19 cellular contexts compared by ENCODE assay signal in the genomic region with DNA sequence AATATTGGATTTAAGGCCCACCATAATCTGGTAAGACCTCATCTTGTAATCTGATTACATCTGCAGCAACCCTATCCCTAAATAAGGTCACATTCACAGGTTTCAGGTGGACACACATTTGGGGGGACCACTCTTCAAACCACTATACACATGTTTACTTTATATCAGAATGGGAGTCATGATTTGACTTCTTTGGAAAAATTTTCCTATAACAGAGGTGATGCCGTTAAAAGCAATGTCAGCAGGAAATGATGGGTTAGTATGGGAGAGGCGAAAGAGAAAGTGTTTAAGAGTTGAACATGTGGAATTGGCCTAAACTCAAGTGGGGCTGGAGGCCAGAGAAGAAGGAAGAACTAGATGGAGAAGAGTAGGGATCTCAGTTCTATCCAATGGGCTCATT.
DNase-seq lines count a peak whose midpoint lies in the region; ATAC-seq, FAIRE-seq and TF ChIP-seq lines count a peak whose summit lies in the region.
"Had no signal": no experiment of that assay in that cellular context is flagged by ENCODE, and none has a peak within 500 bp of the region (broad histone marks: within the 10 kb centered on the region; RNA-seq: fewer than 3 reads in every experiment).

No MANE protein-coding gene starts in this region.

- no peak for FAIRE-seq in A549 (lab: Jason Lieb, UNC)
- no peak for FAIRE-seq in H1 (lab: Jason Lieb, UNC)
- FAIRE-seq: GM12891, GM18507 had no signal

- no peak overlapping the region for H3K9ac ChIP-seq in H1 (replicated peaks in 1 of 4; ENCODE audit: extremely low read depth in 1 of 4, low read depth in 3 of 4, low read length in 3 of 4)
- H3K9ac ChIP-seq: GM23248 had no signal

- no peak overlapping the region for H2BK12ac ChIP-seq in H1 (ENCODE audit: low read depth, low read length)

- no peak overlapping the region for H3K4me2 ChIP-seq in A549
- no peak overlapping the region for H3K4me2 ChIP-seq in H1 (ENCODE audit: insufficient read depth in 1 of 2, low read depth in 2 of 2, low read length in 2 of 2)

- no peaks in the 10 kb centered on the region for H3K27me3 Mint-ChIP-seq in natural killer cell treated with Interleukin-12 subunit alpha and Interleukin-12 subunit beta and Interleukin-15 and Interleukin-18, amount 100 ng/mL, for 72 hours
- H3K27me3 Mint-ChIP-seq: CD4-positive, alpha-beta memory T cell had no signal

- no peak overlapping the region for H3K14ac ChIP-seq in H1 (ENCODE audit: insufficient read length)

- H4K5ac ChIP-seq in H1 (ENCODE audit: insufficient read length, low read depth, low read length): no peak overlapping the region

- H3K36me3 ChIP-seq in H1 (ENCODE audit: control insufficient read depth in 2 of 4, insufficient read depth in 4 of 4, low read length in 3 of 4): no peaks in the 10 kb centered on the region

- no peaks in the 10 kb centered on the region for H3K23me2 ChIP-seq in H1 (ENCODE audit: low read depth, low read length)

- no peak overlapping the region for H3K56ac ChIP-seq in H1 (replicated peaks; ENCODE audit: insufficient read length, low read depth, low read length)

- H3K79me2 ChIP-seq in H1 (ENCODE audit: control insufficient read depth in 1 of 2, insufficient read depth in 2 of 2, low read length in 2 of 2): no peaks in the 10 kb centered on the region

- no peak overlapping the region for H2BK120ac ChIP-seq in H1 (replicated peaks; ENCODE audit: low read depth, low read length)

- POLR2A ChIA-PET in A549 (lab: Yijun Ruan, JAX): no interaction called here
- POLR2A ChIA-PET in H1 (lab: Charles Lee; ENCODE audit: partially characterized antibody): no interaction called here

- no peaks in the 10 kb centered on the region for H3K79me1 ChIP-seq in H1 (ENCODE audit: low read depth, low read length)

- H3K18ac ChIP-seq in H1 (ENCODE audit: extremely low read depth, low read length): no peak overlapping the region

- H3K23ac ChIP-seq in H1 (ENCODE audit: insufficient read length): no peak overlapping the region

- H3K4me3 Mint-ChIP-seq in natural killer cell treated with Interleukin-12 subunit alpha and Interleukin-12 subunit beta and Interleukin-15 and Interleukin-18, amount 100 ng/mL, for 72 hours: no peak overlapping the region
- H3K4me3 Mint-ChIP-seq: CD4-positive, alpha-beta memory T cell; H9 had no signal

- H2AFZ ChIP-seq in H1 (ENCODE audit: low read length): no peak overlapping the region
- H2AFZ ChIP-seq: GM23248 had no signal

- ATAC-seq in A549: no peak
- ATAC-seq in natural killer cell treated with Interleukin-12 subunit alpha and Interleukin-12 subunit beta and Interleukin-15 and Interleukin-18, amount 100 ng/mL, for 72 hours: no peak
- no peak for ATAC-seq in activated CD4-positive, CD25-positive, alpha-beta regulatory T cell treated with anti-CD3 and anti-CD28 coated beads, Interleukin-2, amount 50 U/mL, for 24 hours
- ATAC-seq: HCT116 had no signal

- TF ChIP-seq POLR2A in A549 (IDR thresholded peaks at IDR 0.05; ENCODE audit: low read length) (no peak), H1 (IDR thresholded peaks at IDR 0.05; ENCODE audit: control extremely low read depth in 1 of 2, low read depth in 2 of 2, low read length in 2 of 2) (no peak)

- H3K9me3 ChIP-seq in A549: no peaks in the 10 kb centered on the region
- H3K9me3 ChIP-seq in H1 (ENCODE audit: insufficient read depth in 2 of 2, low read depth in 1 of 2, low read length in 1 of 2): no peaks in the 10 kb centered on the region

- WGBS in A549 (ENCODE audit: missing lambda C conversion rate): 39% methylated on average over 2 of the region's 2 CpGs
- 95 to 100% methylated on average over 2 of the region's 2 CpGs for WGBS in H1 (ENCODE audit: extremely low coverage in 1 of 2, insufficient coverage in 1 of 2, insufficient read length in 1 of 2, insufficient replicate concordance in 2 of 2, low coverage in 1 of 2, low lambda C conversion rate in 2 of 2, missing lambda C conversion rate in 1 of 2), 2 experiments

- TF ChIP-seq CTCF in A549 (IDR thresholded peaks at IDR 0.05) (no peak), H1 (IDR thresholded peaks at IDR 0.05; ENCODE audit: control extremely low read depth in 1 of 3, insufficient read depth in 1 of 3, low read depth in 1 of 3, low read length in 3 of 3) (no peak)

- H4K91ac ChIP-seq in H1 (replicated peaks; ENCODE audit: insufficient read length, low read length): no peak overlapping the region

- CTCF ChIA-PET in A549 (lab: Yijun Ruan, JAX) (no interaction called here), H1 (lab: Charles Lee; ENCODE audit: partially characterized antibody) (no interaction called here)

- H3K4ac ChIP-seq in H1 (replicated peaks; ENCODE audit: insufficient read length, low read depth, low read length): no peak overlapping the region

- peak overlapping the region; percentile 48; the same call in 1 of the 2 replicates for H2BK20ac ChIP-seq in H1 (ENCODE audit: low read length)

- no peaks in the 10 kb centered on the region for H3K4me1 Mint-ChIP-seq in natural killer cell treated with Interleukin-12 subunit alpha and Interleukin-12 subunit beta and Interleukin-15 and Interleukin-18, amount 100 ng/mL, for 72 hours (ENCODE audit: low read depth in 2 of 2)
- H3K4me1 Mint-ChIP-seq: CD4-positive, alpha-beta memory T cell had no signal

- no peaks in the 10 kb centered on the region for H3K27me3 ChIP-seq in H1 (replicated peaks in 1 of 4; ENCODE audit: control insufficient read depth in 3 of 4, extremely low read depth in 1 of 4, insufficient read depth in 3 of 4, low read length in 3 of 4)

- no peaks in the 10 kb centered on the region for H4K20me1 ChIP-seq in H1 (replicated peaks in 1 of 2; ENCODE audit: control insufficient read depth in 1 of 2, insufficient read depth in 2 of 2, low read length in 2 of 2)

- TF ChIP-seq EP300 in A549 (IDR thresholded peaks at IDR 0.05): no peak
- TF ChIP-seq EP300 in H1 (IDR thresholded peaks at IDR 0.05; ENCODE audit: borderline replicate concordance in 1 of 2, low read depth in 2 of 2, low read length in 2 of 2): no peak

- H3K27ac Mint-ChIP-seq in natural killer cell treated with Interleukin-12 subunit alpha and Interleukin-12 subunit beta and Interleukin-15 and Interleukin-18, amount 100 ng/mL, for 72 hours: no peak overlapping the region
- H3K27ac Mint-ChIP-seq: CD4-positive, alpha-beta memory T cell had no signal

- no peak overlapping the region for H3K27ac ChIP-seq in A549
- H3K27ac ChIP-seq in H1 (ENCODE audit: low read depth, low read length): no peak overlapping the region
- H3K27ac ChIP-seq: GM23248 had no signal

- TF ChIP-seq RAD21 in A549 (conservative IDR thresholded peaks at IDR 0.05 in 1 of 2, IDR thresholded peaks at IDR 0.05 in 1 of 2) (no peak), H1 (IDR thresholded peaks at IDR 0.05 in 1 of 2, conservative IDR thresholded peaks at IDR 0.05 in 1 of 2; ENCODE audit: low read depth in 2 of 2, low read length in 2 of 2) (no peak)

- no peak overlapping the region for H4K8ac ChIP-seq in H1 (ENCODE audit: extremely low read depth, insufficient read depth, low read length)

- no peak overlapping the region for H2BK15ac ChIP-seq in H1 (ENCODE audit: low read length)

- H2AK5ac ChIP-seq in H1 (ENCODE audit: low read depth, low read length): no peak overlapping the region

- no peaks in the 10 kb centered on the region for H3K4me1 ChIP-seq in A549
- H3K4me1 ChIP-seq in H1 (replicated peaks in 1 of 4; ENCODE audit: control insufficient read depth in 3 of 4, insufficient read depth in 4 of 4, low read length in 3 of 4): 0 out of 7 replicates have a peak, but pooled peaks cover 0 to 2% (median 0%) of the 10 kb centered on the region in 4 experiments

- H3K36me3 Mint-ChIP-seq in natural killer cell treated with Interleukin-12 subunit alpha and Interleukin-12 subunit beta and Interleukin-15 and Interleukin-18, amount 100 ng/mL, for 72 hours: no peaks in the 10 kb centered on the region
- H3K36me3 Mint-ChIP-seq: CD4-positive, alpha-beta memory T cell had no signal

- DNase-seq in A549 (ENCODE audit: low read depth in 1 of 2, low spot score in 1 of 2) (no peak), NCI-H82 (lab: John Stamatoyannopoulos, UW) (peak; percentile 55), H1 (ENCODE audit: low read depth in 1 of 2, low spot score in 2 of 2) (no peak), HK-2 (ENCODE audit: unreplicated experiment) (no peak)
- DNase-seq in natural killer cell treated with Interleukin-12 subunit alpha and Interleukin-12 subunit beta and Interleukin-15 and Interleukin-18, amount 100 ng/mL, for 72 hours (ENCODE audit: low spot score): no peak
- DNase-seq: 8988T; C1 segment of cervical spinal cord; Calu3; CD4-positive, alpha-beta memory T cell; COR-L47; DMS53; DMS79 treated with DMSO at 0.1 percent for 48 hours; GF-D8; GM23248; H9 had no signal

- no peak overlapping the region for H3K4me3 ChIP-seq in A549
- H3K4me3 ChIP-seq in H1 (ENCODE audit: extremely low read depth in 1 of 4, insufficient read depth in 2 of 4, low read depth in 3 of 4, low read length in 4 of 4): no peak overlapping the region
- H3K4me3 ChIP-seq: GM23248 had no signal

- H2BK5ac ChIP-seq in H1 (ENCODE audit: low read depth, low read length): no peak overlapping the region

- peaks cover 18% of the 10 kb centered on the region for H3K9me3 Mint-ChIP-seq in natural killer cell treated with Interleukin-12 subunit alpha and Interleukin-12 subunit beta and Interleukin-15 and Interleukin-18, amount 100 ng/mL, for 72 hours

TF ChIP-seq in A549, 52 proteins besides CTCF, POLR2A, EP300 and RAD21:
- TF ChIP-seq TP53 (CRISPR knock-in tag; IDR thresholded peaks at IDR 0.05): no peak
- peak; percentile 73 for TF ChIP-seq MAFK (IDR thresholded peaks at IDR 0.05; ENCODE audit: partially characterized antibody)
- no peak for TF ChIP-seq ZNF302 (CRISPR knock-in tag; IDR thresholded peaks at IDR 0.05)

TF ChIP-seq in H1, 55 proteins besides CTCF, POLR2A, EP300 and RAD21:
- TF ChIP-seq SP1 (IDR thresholded peaks at IDR 0.05; ENCODE audit: low read depth, low read length) (no peak), POLR2AphosphoS5 (IDR thresholded peaks at IDR 0.05; ENCODE audit: low read depth, low read length) (no peak), ATF2 (IDR thresholded peaks at IDR 0.05; ENCODE audit: low read length) (no peak), NANOG (IDR thresholded peaks at IDR 0.05; ENCODE audit: insufficient read depth, low read depth, low read length, poor library complexity, severe bottlenecking) (no peak)

Comparison
In these comparisons a context has a peak if more than half of its experiments do, and no peak if none do; other contexts are left out.
1. Of the 18 proteins assayed by ChIP-seq in both H1 and A549: peak only in H1: none; only in A549: MAFK; in both: none; in neither: 17.